In the genomic region with DNA sequence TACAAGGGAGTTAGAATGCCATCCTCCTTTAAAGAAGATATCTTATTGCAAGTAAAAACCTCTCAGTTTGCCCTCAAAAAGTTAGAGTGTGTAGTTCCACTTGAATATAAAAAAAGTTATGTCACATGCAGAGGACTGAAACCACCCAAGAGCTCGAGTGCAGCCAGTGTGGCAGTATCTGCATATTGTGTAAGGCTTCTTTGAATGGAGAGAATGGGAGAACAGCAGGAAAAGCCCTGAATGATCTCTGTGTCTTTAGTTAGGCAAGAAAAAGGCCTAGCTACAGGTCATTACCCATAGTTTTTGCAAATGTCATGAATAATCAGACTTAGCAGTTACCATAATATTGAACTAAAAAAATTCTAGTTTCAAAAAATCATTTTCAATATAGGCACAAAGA, we compare ENCODE assay signal across 36 cellular contexts.
"Had no signal": no experiment of that assay in that cellular context is flagged by ENCODE, and none has a peak within 500 bp of the region (broad histone marks: within the 10 kb centered on the region; RNA-seq: fewer than 3 reads in every experiment).

No MANE protein-coding gene starts in this region.

- H3K4me3 ChIP-seq: adrenal gland, ascending aorta, cardiac muscle cell, coronary artery, dorsolateral prefrontal cortex, left ventricle myocardium inferior, lung, ovary, skin epidermis, stomach, thyroid gland, upper lobe of left lung, vagina had no signal

- H3K4me3 Mint-ChIP-seq: activated naive CD4-positive, alpha-beta T cell treated with anti-CD3 and anti-CD28 coated beads for 36 hours; activated naive CD8-positive, alpha-beta T cell treated with anti-CD3 and anti-CD28 coated beads for 36 hours; activated T-helper 1 cell treated with anti-CD3 and anti-CD28 coated beads, Interleukin-12 subunit alpha, Interleukin-12 subunit beta, Interleukin-2, Interleukin-4 antibody, amounts not matched to agents 30 ng/mL and 10 ng/mL and 1 ng/mL, durations not matched to agents 14 hours and 24 hours and 36 hours; brain; natural killer cell; stimulated activated naive B cell treated with anti-CD40 and anti-IgM and Interleukin-4, amounts not matched to agents 10 μg/mL and 1 μg/mL and 100 μg/mL, for 72 hours had no signal

- H3K27me3 Mint-ChIP-seq: activated naive CD8-positive, alpha-beta T cell treated with anti-CD3 and anti-CD28 coated beads for 36 hours; brain; progenitor cell of endocrine pancreas had no signal

- H3K9me3 ChIP-seq: adrenal gland, ascending aorta, left ventricle myocardium inferior, neutrophil, ovary, stomach, thyroid gland, upper lobe of left lung, vagina had no signal

- H3K27ac Mint-ChIP-seq: activated naive CD4-positive, alpha-beta T cell treated with anti-CD3 and anti-CD28 coated beads for 36 hours; activated naive CD8-positive, alpha-beta T cell treated with anti-CD3 and anti-CD28 coated beads for 36 hours; activated T-helper 1 cell treated with anti-CD3 and anti-CD28 coated beads, Interleukin-12 subunit alpha, Interleukin-12 subunit beta, Interleukin-2, Interleukin-4 antibody, amounts not matched to agents 30 ng/mL and 10 ng/mL and 1 ng/mL, durations not matched to agents 14 hours and 24 hours and 36 hours; natural killer cell; progenitor cell of endocrine pancreas; stimulated activated naive B cell treated with anti-CD40 and anti-IgM and Interleukin-4, amounts not matched to agents 10 μg/mL and 1 μg/mL and 100 μg/mL, for 72 hours had no signal

- H3K4me1 ChIP-seq: adrenal gland, ascending aorta, left ventricle myocardium inferior, stomach, thyroid gland, upper lobe of left lung, vagina had no signal

- ATAC-seq: activated CD4-positive, CD25-positive, alpha-beta regulatory T cell treated with anti-CD3 and anti-CD28 coated beads, Interleukin-2, amount 50 U/mL, for 24 hours; natural killer cell; sciatic nerve; stimulated activated naive B cell treated with anti-CD40 and anti-IgM and Interleukin-4, amounts not matched to agents 10 μg/mL and 1 μg/mL and 100 μg/mL, for 72 hours had no signal

- H3K36me3 ChIP-seq: adrenal gland, ascending aorta, cardiac muscle cell, left ventricle myocardium inferior, neutrophil, ovary, stomach, thyroid gland, upper lobe of left lung, vagina had no signal

- DNase-seq: activated CD4-positive, alpha-beta T cell treated with anti-CD3 and anti-CD28 coated beads for 48 hours; activated CD4-positive, alpha-beta T cell treated with anti-CD3 and anti-CD28 coated beads, Interleukin-2, amount 50 U/mL, for 48 hours; activated CD8-positive, alpha-beta memory T cell treated with anti-CD3 and anti-CD28 coated beads, Interleukin-2, amount 50 U/mL, for 4 hours; activated effector memory CD4-positive, alpha-beta T cell treated with anti-CD3 and anti-CD28 coated beads, Interleukin-2, amount 50 U/mL, for 16 hours; activated naive CD4-positive, alpha-beta T cell treated with anti-CD3 and anti-CD28 coated beads for 36 hours; activated naive CD8-positive, alpha-beta T cell treated with anti-CD3 and anti-CD28 coated beads for 36 hours; activated T-cell treated with anti-CD3 and anti-CD28 coated beads, Interleukin-2, amount 50 U/mL, for 1 hour; adrenal gland; dorsolateral prefrontal cortex; effector memory CD4-positive, alpha-beta T cell; erythroblast; head of caudate nucleus; hypothalamus; islet precursor cell; left ventricle myocardium inferior; mesendoderm; natural killer cell; ovary; stimulated activated CD4-positive, alpha-beta T cell treated with anti-CD3 and anti-CD28 coated beads, Interleukin-1b, Interleukin-23, amount 100 ng/mL, for 48 hours; stimulated activated naive B cell treated with anti-CD40 and anti-IgM and Interleukin-4, amounts not matched to agents 10 μg/mL and 1 μg/mL and 100 μg/mL, for 72 hours; stomach; upper lobe of left lung had no signal

- H3K27me3 ChIP-seq: adrenal gland, ascending aorta, cardiac muscle cell, dorsolateral prefrontal cortex, neutrophil, ovary, stomach, thyroid gland, upper lobe of left lung, vagina had no signal

- H3K9me3 Mint-ChIP-seq: activated naive CD4-positive, alpha-beta T cell treated with anti-CD3 and anti-CD28 coated beads for 36 hours; activated naive CD8-positive, alpha-beta T cell treated with anti-CD3 and anti-CD28 coated beads for 36 hours; activated T-helper 1 cell treated with anti-CD3 and anti-CD28 coated beads, Interleukin-12 subunit alpha, Interleukin-12 subunit beta, Interleukin-2, Interleukin-4 antibody, amounts not matched to agents 30 ng/mL and 10 ng/mL and 1 ng/mL, durations not matched to agents 14 hours and 24 hours and 36 hours; brain; natural killer cell had no signal

- H3K4me1 Mint-ChIP-seq: activated naive CD8-positive, alpha-beta T cell treated with anti-CD3 and anti-CD28 coated beads for 36 hours; natural killer cell had no signal

- H3K36me3 Mint-ChIP-seq: activated naive CD8-positive, alpha-beta T cell treated with anti-CD3 and anti-CD28 coated beads for 36 hours; brain; natural killer cell; stimulated activated naive B cell treated with anti-CD40 and anti-IgM and Interleukin-4, amounts not matched to agents 10 μg/mL and 1 μg/mL and 100 μg/mL, for 72 hours had no signal

- H3K27ac ChIP-seq: adrenal gland, ascending aorta, cardiac muscle cell, coronary artery, dorsolateral prefrontal cortex, left ventricle myocardium inferior, neutrophil, ovary, skin epidermis, stomach, thyroid gland, upper lobe of left lung, vagina, VCaP had no signal
